19 cellular contexts compared by ENCODE assay signal in the genomic region with DNA sequence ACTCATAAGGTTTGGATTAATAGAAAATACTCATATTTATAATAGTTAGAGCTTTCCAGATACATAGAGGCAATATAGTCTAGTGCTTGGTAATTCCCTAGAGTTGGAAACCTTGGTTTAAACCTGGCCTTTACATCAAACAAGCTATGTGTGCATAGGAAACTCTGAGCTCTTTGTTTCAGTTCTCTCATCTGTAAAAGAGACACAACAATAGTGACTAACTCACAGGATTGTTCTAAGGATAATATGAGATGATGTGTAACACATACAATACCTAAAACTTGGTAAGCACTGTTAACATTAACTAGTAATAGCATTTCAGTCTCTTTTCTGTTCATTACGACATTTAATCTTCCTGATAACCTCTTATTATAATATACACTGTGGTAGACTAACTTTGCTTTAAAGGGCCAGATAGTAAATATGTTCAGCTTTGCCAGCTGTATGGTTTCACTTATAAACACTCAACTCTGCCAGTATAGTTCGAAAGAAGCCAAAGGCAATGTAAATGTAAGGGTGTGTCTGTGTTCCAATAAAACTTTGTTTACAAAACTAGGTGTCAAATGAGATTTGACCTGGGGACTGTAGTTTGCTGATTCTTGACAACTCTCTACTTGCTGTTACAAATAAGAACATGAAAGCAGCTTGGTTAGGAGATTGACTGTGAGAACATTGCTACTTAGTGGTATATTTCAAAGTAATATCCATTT.
"Had no signal": no experiment of that assay in that cellular context is flagged by ENCODE, and none has a peak within 500 bp of the region (broad histone marks: within the 10 kb centered on the region; RNA-seq: fewer than 3 reads in every experiment).

No MANE protein-coding gene starts in this region.

- H3K27ac ChIP-seq: adrenal gland, dorsolateral prefrontal cortex, gastrocnemius medialis, thyroid gland had no signal

- H3K27me3 ChIP-seq: adrenal gland, dorsolateral prefrontal cortex, gastrocnemius medialis, thyroid gland had no signal

- H3K9me3 ChIP-seq: adrenal gland, gastrocnemius medialis, thyroid gland had no signal

- H3K4me3 ChIP-seq: adrenal gland, dorsolateral prefrontal cortex, gastrocnemius medialis, thyroid gland had no signal

- ATAC-seq: activated CD4-positive, CD25-positive, alpha-beta regulatory T cell treated with anti-CD3 and anti-CD28 coated beads, Interleukin-2, amount 50 U/mL, for 24 hours; activated T-cell treated with anti-CD3 and anti-CD28 coated beads, Interleukin-2, amount 50 U/mL, for 4 hours; gastrocnemius medialis had no signal

- H3K4me1 ChIP-seq: adrenal gland, thyroid gland had no signal

- H3K36me3 ChIP-seq: adrenal gland, gastrocnemius medialis, thyroid gland had no signal

- DNase-seq: activated CD4-positive, alpha-beta T cell treated with anti-CD3 and anti-CD28 coated beads, Interleukin-2, amount 10 ng/mL, durations not matched to agents 7 days and 5 days; activated CD8-positive, alpha-beta memory T cell treated with anti-CD3 and anti-CD28 coated beads, Interleukin-2, amount 50 U/mL, for 4 hours; activated effector memory CD4-positive, alpha-beta T cell treated with anti-CD3 and anti-CD28 coated beads, Interleukin-2, amount 50 U/mL, for 16 hours; activated T-cell treated with anti-CD3 and anti-CD28 coated beads, Interleukin-2, amount 50 U/mL, for 4 hours; adrenal gland; dorsolateral prefrontal cortex; endodermal cell; gastrocnemius medialis; head of caudate nucleus; nephron progenitor cell; nucleus accumbens; posterior cingulate gyrus; retina; stimulated activated CD4-positive, alpha-beta T cell treated with anti-CD3 and anti-CD28 coated beads, Interleukin-12 subunit alpha, Interleukin-12 subunit beta, amount 100 ng/mL, for 4 hours; stimulated activated CD4-positive, alpha-beta T cell treated with anti-CD3 and anti-CD28 coated beads, Interleukin-1b, Interleukin-23, amount 100 ng/mL, for 48 hours; stimulated activated CD8-positive, alpha-beta memory T cell treated with anti-CD3 and anti-CD28 coated beads, Interleukin-4, amount 100 ng/mL, for 48 hours; stimulated activated naive CD4-positive, alpha-beta T cell treated with Interleukin-2 at 50 U/mL for 16 hours; thyroid gland had no signal
